In the genomic region with DNA sequence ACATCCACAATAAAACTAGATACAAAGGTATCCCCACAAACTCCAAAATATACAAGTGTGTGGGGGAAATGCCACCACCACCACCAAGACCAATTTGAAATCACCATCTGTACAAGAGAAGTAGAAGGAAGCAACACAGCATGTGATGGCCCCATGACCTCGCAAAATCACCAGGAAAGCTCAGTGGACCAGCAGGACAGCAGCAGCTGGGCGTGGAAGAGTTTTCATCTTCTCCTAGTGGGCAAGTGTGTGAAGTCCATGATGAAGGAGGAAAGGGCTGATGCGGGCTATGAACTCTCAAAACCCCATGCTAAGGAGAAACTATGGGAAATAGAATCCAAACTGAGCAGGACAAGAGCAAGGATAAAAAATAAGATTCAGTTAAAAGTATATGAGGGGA, we compare ENCODE assay signal across 18 cellular contexts. TPM values are rescaled to one million over a fixed set of nuclear protein-coding genes. Genes with fewer than 3 reads are reported as not detected.
DNase-seq lines count a peak whose midpoint lies in the region; ATAC-seq and TF ChIP-seq lines count a peak whose summit lies in the region.
"Had no signal": no experiment of that assay in that cellular context is flagged by ENCODE, and none has a peak within 500 bp of the region (broad histone marks: within the 10 kb centered on the region; RNA-seq: fewer than 3 reads in every experiment).

No MANE protein-coding gene starts in this region.

- H3K9ac ChIP-seq in PC-3 (ENCODE audit: low read length): no peak overlapping the region

- H3K4me1 Mint-ChIP-seq in activated CD4-positive, alpha-beta T cell treated with anti-CD3 and anti-CD28 coated beads, Interleukin-2, amount 10 ng/mL, durations not matched to agents 24 days and 14 days: peaks cover 27% of the 10 kb centered on the region
- peaks cover 15% of the 10 kb centered on the region for H3K4me1 Mint-ChIP-seq in osteocyte (ENCODE audit: unreplicated experiment)
- H3K4me1 Mint-ChIP-seq: nephron had no signal

- ATAC-seq in PC-3 (0 out of 2 replicates have a peak, but pooled peaks have one; percentile 27), GM18520 (IDR thresholded peaks at IDR 0.05; ENCODE audit: unreplicated experiment) (no peak), GM21526 (IDR thresholded peaks at IDR 0.05; ENCODE audit: low FRiP score, unreplicated experiment) (no peak)

- H3K27ac Mint-ChIP-seq in activated CD4-positive, alpha-beta T cell treated with anti-CD3 and anti-CD28 coated beads, Interleukin-2, amount 10 ng/mL, durations not matched to agents 24 days and 14 days: peak overlapping the region; percentile 17
- H3K27ac Mint-ChIP-seq in osteocyte (ENCODE audit: unreplicated experiment): peak overlapping the region; percentile 62

- H3K27me3 ChIP-seq in PC-3 (ENCODE audit: low read length): no peaks in the 10 kb centered on the region

- H3K4me1 ChIP-seq in PC-3 (ENCODE audit: insufficient read depth, low read length): no peaks in the 10 kb centered on the region

- no peaks in the 10 kb centered on the region for H3K27me3 Mint-ChIP-seq in activated CD4-positive, alpha-beta T cell treated with anti-CD3 and anti-CD28 coated beads, Interleukin-2, amount 10 ng/mL, durations not matched to agents 24 days and 14 days
- H3K27me3 Mint-ChIP-seq in osteocyte (ENCODE audit: unreplicated experiment): no peaks in the 10 kb centered on the region

- no peaks in the 10 kb centered on the region for H3K9me3 ChIP-seq in PC-3 (ENCODE audit: low read length)

- CTCF ChIA-PET in PC-3 (lab: Charles Lee): interaction anchor here (0.6 kb wide), 1 partner anchor 211 kb away, joined by 8 read pairs; no protein-coding TSS in a partner anchor

- no peak overlapping the region for H3K4me3 Mint-ChIP-seq in activated CD4-positive, alpha-beta T cell treated with anti-CD3 and anti-CD28 coated beads, Interleukin-2, amount 10 ng/mL, durations not matched to agents 24 days and 14 days
- H3K4me3 Mint-ChIP-seq in osteocyte (ENCODE audit: unreplicated experiment): no peak overlapping the region
- H3K4me3 Mint-ChIP-seq: nephron had no signal

- H3K36me3 ChIP-seq in PC-3 (ENCODE audit: low read depth, low read length): peaks cover 9% of the 10 kb centered on the region; the same call in 1 of the 2 replicates

- no peaks in the 10 kb centered on the region; the same call in 1 of the 2 replicates for H3K79me2 ChIP-seq in PC-3 (ENCODE audit: low read length)

- no peaks in the 10 kb centered on the region for H3F3A ChIP-seq in PC-3 (ENCODE audit: low read length, unreplicated experiment)

- H3K9me3 Mint-ChIP-seq in activated CD4-positive, alpha-beta T cell treated with anti-CD3 and anti-CD28 coated beads, Interleukin-2, amount 10 ng/mL, durations not matched to agents 24 days and 14 days: no peaks in the 10 kb centered on the region
- no peaks in the 10 kb centered on the region for H3K9me3 Mint-ChIP-seq in osteocyte (ENCODE audit: unreplicated experiment)
- H3K9me3 Mint-ChIP-seq: nephron had no signal

- H3K4me2 ChIP-seq in PC-3 (ENCODE audit: low read length): no peak overlapping the region

- no TSS peak for BruUV-seq in PC-3 (replicated peaks; lab: Mats Ljungman, UMichigan)

- no peak overlapping the region for H2AFZ ChIP-seq in PC-3 (ENCODE audit: low read length)

- POLR2A ChIA-PET in PC-3 (lab: Charles Lee; ENCODE audit: unreplicated experiment): no interaction called here

- no peak overlapping the region for H3K27ac ChIP-seq in PC-3 (ENCODE audit: low read length)
- H3K27ac ChIP-seq: coronary artery had no signal

- no peaks in the 10 kb centered on the region for H3K9me2 ChIP-seq in PC-3 (replicated peaks; ENCODE audit: low read length)

- H4K20me1 ChIP-seq in PC-3 (ENCODE audit: low read length): no peaks in the 10 kb centered on the region

- no peak for DNase-seq in activated CD4-positive, alpha-beta T cell treated with anti-CD3 and anti-CD28 coated beads, Interleukin-2, amount 10 ng/mL, durations not matched to agents 24 days and 14 days
- DNase-seq in activated CD4-positive, alpha-beta T cell treated with anti-CD3 and anti-CD28 coated beads for 1 hour: no peak
- no peak for DNase-seq in PC-3
- peak; percentile 67 for DNase-seq in choroid plexus epithelial cell (ENCODE audit: low read depth)
- DNase-seq in osteocyte (ENCODE audit: extremely low spot score, unreplicated experiment): no peak
- DNase-seq in glomerular visceral epithelial cell (ENCODE audit: extremely low spot score): no peak
- DNase-seq: activated CD4-positive, CD25-positive, alpha-beta regulatory T cell; activated gamma-delta T cell; foreskin fibroblast; islet precursor cell; MM.1S; NCI-H526; SHP77 treated with DMSO at 0.1 percent for 48 hours; small intestine had no signal

- H3K4me3 ChIP-seq in PC-3 (ENCODE audit: low read length) (no peak overlapping the region), choroid plexus epithelial cell (ENCODE audit: low read depth, low read length) (no peak overlapping the region)
- H3K4me3 ChIP-seq: coronary artery had no signal

- TF ChIP-seq CTCF in PC-3 (conservative IDR thresholded peaks at IDR 0.05; ENCODE audit: low read depth, low read length): no peak
- TF ChIP-seq CTCF in choroid plexus epithelial cell (conservative IDR thresholded peaks at IDR 0.05; ENCODE audit: low read depth, low read length): peak; percentile 50
- TF ChIP-seq CTCF in osteocyte (IDR thresholded peaks at IDR 0.05): no peak

- H3K36me3 Mint-ChIP-seq in activated CD4-positive, alpha-beta T cell treated with anti-CD3 and anti-CD28 coated beads, Interleukin-2, amount 10 ng/mL, durations not matched to agents 24 days and 14 days (ENCODE audit: low read depth): peaks cover 59% of the 10 kb centered on the region
- H3K36me3 Mint-ChIP-seq in osteocyte (ENCODE audit: unreplicated experiment): peaks cover 33% of the 10 kb centered on the region

- intact Hi-C loops in activated CD4-positive, alpha-beta T cell treated with anti-CD3 and anti-CD28 coated beads, Interleukin-2, amount 10 ng/mL, durations not matched to agents 24 days and 14 days (cut with micrococcal nuclease): loop anchor here (5.0 kb wide), 1 partner anchor 56 kb away; a partner anchor contains a TSS
- intact Hi-C loops in PC-3 (cut with micrococcal nuclease): no loop called here

RNA-seq across cellular contexts. Expression of a gene that starts 58.1 kb away (rescaled TPM):
- total RNA-seq in activated CD4-positive, alpha-beta T cell treated with anti-CD3 and anti-CD28 coated beads, Interleukin-2, amount 10 ng/mL, durations not matched to agents 24 days and 14 days: 85.4 and 92.7 TPM in 2 replicates
- total RNA-seq in PC-3 (2014; rRNA removed): 46.2 and 55.5 TPM in 2 replicates
- total RNA-seq in osteocyte: 91.2 and 94.9 TPM in 2 replicates
